Comparison of ENCODE assay signal across 20 cellular contexts in the genomic region with DNA sequence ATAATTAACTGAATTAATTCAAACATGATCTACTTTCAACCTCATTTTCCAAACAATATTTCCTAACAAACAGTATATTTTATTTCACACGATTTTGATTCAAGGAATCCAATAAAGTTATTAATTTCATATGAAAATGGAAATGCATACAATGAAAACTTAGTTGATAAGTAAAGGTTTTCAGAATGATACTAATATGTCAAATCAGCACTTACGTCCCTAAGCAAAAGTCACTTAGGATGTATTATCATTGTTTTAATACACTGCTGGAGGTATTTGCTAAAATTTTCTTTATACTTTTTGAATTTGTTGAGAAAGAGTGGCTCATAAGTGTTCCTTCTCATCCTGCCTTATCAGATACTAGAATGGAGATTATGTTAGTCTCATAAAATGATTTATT.
DNase-seq lines count a peak whose midpoint lies in the region; ATAC-seq, FAIRE-seq and TF ChIP-seq lines count a peak whose summit lies in the region.
"Had no signal": no experiment of that assay in that cellular context is flagged by ENCODE, and none has a peak within 500 bp of the region (broad histone marks: within the 10 kb centered on the region; RNA-seq: fewer than 3 reads in every experiment).

No MANE protein-coding gene starts in this region.

- no peak overlapping the region for H3K27ac ChIP-seq in A549
- no peak overlapping the region for H3K27ac ChIP-seq in IMR-90 (ENCODE audit: insufficient read depth, low read length)
- no peak overlapping the region for H3K27ac ChIP-seq in K562 (ENCODE audit: extremely low read depth, low read depth, low read length)
- H3K27ac ChIP-seq in kidney (ENCODE audit: low read depth in 2 of 2, low read length in 2 of 2): no peak overlapping the region
- H3K27ac ChIP-seq: BLaER1 treated with 17β-estradiol and CSF1 and Interleukin-3, amounts not matched to agents 10 nM and 100 nM; C4-2B had no signal

- no peaks in the 10 kb centered on the region for H4K20me1 ChIP-seq in IMR-90 (ENCODE audit: insufficient read depth, low read length)
- H4K20me1 ChIP-seq in K562 (replicated peaks; ENCODE audit: control insufficient read depth, insufficient read depth, low read length): no peaks in the 10 kb centered on the region
- H4K20me1 ChIP-seq: BLaER1 treated with 17β-estradiol and CSF1 and Interleukin-3, amounts not matched to agents 10 nM and 100 nM had no signal

- H4K91ac ChIP-seq in IMR-90 (ENCODE audit: insufficient read depth, low read depth, low read length): no peak overlapping the region

- POLR2A ChIA-PET in A549 (lab: Yijun Ruan, JAX): no interaction called here
- POLR2A ChIA-PET in IMR-90 (lab: Charles Lee; ENCODE audit: unreplicated experiment): no interaction called here
- POLR2A ChIA-PET in K562 (lab: Yijun Ruan, JAX): no interaction called here

- no peak overlapping the region for H2BK5ac ChIP-seq in IMR-90 (ENCODE audit: low read depth, low read length, poor library complexity, severe bottlenecking)

- H3K79me1 ChIP-seq in IMR-90 (ENCODE audit: low read depth in 1 of 2, low read length in 2 of 2): no peaks in the 10 kb centered on the region

- H2AK9ac ChIP-seq in IMR-90 (replicated peaks; ENCODE audit: low read depth, low read length, poor library complexity): no peak overlapping the region

- in situ Hi-C loops in IMR-90 (cut with MboI; ENCODE audit: low sequenced_read_pairs): no loop called here
- in situ Hi-C loops in K562 (cut with MboI): no loop called here

- H3K9me1 ChIP-seq in IMR-90 (ENCODE audit: insufficient read depth, low read length) (no peaks in the 10 kb centered on the region), K562 (ENCODE audit: control insufficient read depth, insufficient read depth, low read length) (no peaks in the 10 kb centered on the region)

- H4K8ac ChIP-seq in IMR-90 (ENCODE audit: low read depth in 2 of 2, low read length in 2 of 2): no peak overlapping the region

- ATAC-seq in A549: no peak
- ATAC-seq in IMR-90 (ENCODE audit: low read depth): no peak
- ATAC-seq in K562: no peak
- no peak for ATAC-seq in GM21515 (IDR thresholded peaks at IDR 0.05; ENCODE audit: unreplicated experiment)
- ATAC-seq in SK-N-SH treated with all-trans-retinoic acid at 6 μM for 48 hours: no peak
- ATAC-seq: CD8-positive, alpha-beta T cell; GM12878 had no signal

- FAIRE-seq in A549 (lab: Jason Lieb, UNC) (peak; percentile 89), K562 (lab: Jason Lieb, UNC) (no peak), kidney (lab: Jason Lieb, UNC) (peak; percentile 98)
- FAIRE-seq: D721Med, GM12878, GM12892, GM18507 had no signal

- no peak overlapping the region for H3K18ac ChIP-seq in IMR-90 (ENCODE audit: low read depth, low read length)

- no peak overlapping the region for H3K56ac ChIP-seq in IMR-90 (ENCODE audit: extremely low read depth, insufficient read depth, low read length)

- no peak overlapping the region for H2BK120ac ChIP-seq in IMR-90 (ENCODE audit: low read depth, low read length)

- H3K23ac ChIP-seq in IMR-90 (ENCODE audit: low read depth, low read length): no peak overlapping the region

- no peak for TF ChIP-seq CTCF in A549 (IDR thresholded peaks at IDR 0.05)
- TF ChIP-seq CTCF in IMR-90 (conservative IDR thresholded peaks at IDR 0.05; ENCODE audit: low read depth, low read length): no peak
- TF ChIP-seq CTCF in K562 (IDR thresholded peaks at IDR 0.05 in 2 of 3, conservative IDR thresholded peaks at IDR 0.05 in 1 of 3; ENCODE audit: insufficient read depth in 2 of 3, low read depth in 1 of 3, low read length in 3 of 3): no peak
- TF ChIP-seq CTCF in kidney (IDR thresholded peaks at IDR 0.05; ENCODE audit: borderline replicate concordance, extremely low read depth, insufficient read depth): no peak

- no peak overlapping the region for H2BK15ac ChIP-seq in IMR-90 (ENCODE audit: low read depth, low read length)

- H4K5ac ChIP-seq in IMR-90 (ENCODE audit: low read depth, low read length): no peak overlapping the region

- DNase-seq in A549 (ENCODE audit: low read depth in 1 of 2, low spot score in 1 of 2): no peak
- no peak for DNase-seq in IMR-90
- no peak for DNase-seq in K562 (ENCODE audit: extremely low read depth in 1 of 4, low spot score in 3 of 4)
- no peak for DNase-seq in kidney
- DNase-seq in anterior cingulate cortex (lab: John Stamatoyannopoulos, UW): no peak
- DNase-seq: 8988T; AML-193; Caco-2; Calu3; CD4-positive, alpha-beta T cell; CD8-positive, alpha-beta T cell; DMS79 treated with DMSO at 0.1 percent for 48 hours had no signal

- no peak overlapping the region for H3K4me2 ChIP-seq in A549
- no peak overlapping the region for H3K4me2 ChIP-seq in IMR-90 (ENCODE audit: low read depth, low read length)
- no peak overlapping the region for H3K4me2 ChIP-seq in K562 (ENCODE audit: insufficient read depth, low read length)
- H3K4me2 ChIP-seq: BLaER1 treated with 17β-estradiol and CSF1 and Interleukin-3, amounts not matched to agents 10 nM and 100 nM had no signal

- WGBS in A549 (ENCODE audit: missing lambda C conversion rate): 16% methylated on average over 2 of the region's 2 CpGs
- WGBS in IMR-90 (ENCODE audit: extremely low coverage in 2 of 2, insufficient read length in 1 of 2), 2 experiments: no CpG with 5 or more reads among the region's 2 CpGs
- 0% methylated on average over 2 of the region's 2 CpGs for WGBS in K562 (ENCODE audit: insufficient coverage, low coverage, missing lambda C conversion rate)

- H3K4me1 ChIP-seq in A549: no peaks in the 10 kb centered on the region
- H3K4me1 ChIP-seq in IMR-90 (ENCODE audit: control insufficient read depth, insufficient read depth, low read length): no peaks in the 10 kb centered on the region
- H3K4me1 ChIP-seq in K562 (replicated peaks in 1 of 2; ENCODE audit: control insufficient read depth in 2 of 2, insufficient read depth in 2 of 2, low read length in 2 of 2): no peaks in the 10 kb centered on the region
- H3K4me1 ChIP-seq in kidney (ENCODE audit: control insufficient read depth in 1 of 2, insufficient read depth in 1 of 2, low read depth in 1 of 2, low read length in 2 of 2): no peaks in the 10 kb centered on the region
- H3K4me1 ChIP-seq: BLaER1 treated with 17β-estradiol and CSF1 and Interleukin-3, amounts not matched to agents 10 nM and 100 nM; Caco-2 had no signal

- H2BK20ac ChIP-seq in IMR-90 (ENCODE audit: low read depth, low read length): no peak overlapping the region

- dilution Hi-C loops in IMR-90 (cut with HindIII; ENCODE audit: low sequenced_read_pairs, unreplicated experiment): no loop called here

- no peaks in the 10 kb centered on the region for H3K9me3 ChIP-seq in A549
- no peaks in the 10 kb centered on the region for H3K9me3 ChIP-seq in IMR-90 (ENCODE audit: control insufficient read depth, insufficient read depth, low read length)
- H3K9me3 ChIP-seq in K562 (replicated peaks; ENCODE audit: control insufficient read depth, insufficient read depth, low read depth, low read length): no peaks in the 10 kb centered on the region
- H3K9me3 ChIP-seq in kidney (ENCODE audit: control insufficient read depth in 1 of 2, low read length in 2 of 2): no peaks in the 10 kb centered on the region
- H3K9me3 ChIP-seq: Caco-2 had no signal

- H3K27me3 ChIP-seq in IMR-90 (ENCODE audit: control insufficient read depth, insufficient read depth, low read length) (no peaks in the 10 kb centered on the region), K562 (ENCODE audit: control insufficient read depth in 2 of 2, insufficient read depth in 2 of 2, low read length in 2 of 2) (no peaks in the 10 kb centered on the region)
- H3K27me3 ChIP-seq: BLaER1 treated with 17β-estradiol and CSF1 and Interleukin-3, amounts not matched to agents 10 nM and 100 nM had no signal

- TF ChIP-seq EP300 in A549 (IDR thresholded peaks at IDR 0.05) (no peak), K562 (IDR thresholded peaks at IDR 0.05; ENCODE audit: low read length) (no peak)

- CTCF ChIA-PET in A549 (lab: Yijun Ruan, JAX) (no interaction called here), IMR-90 (lab: Yijun Ruan, JAX) (no interaction called here), K562 (lab: Yijun Ruan, JAX; ENCODE audit: low intra/inter-chr PET ratio) (no interaction called here)

- intact Hi-C loops in IMR-90 (cut with micrococcal nuclease): no loop called here
- intact Hi-C loops in K562 (cut with micrococcal nuclease): no loop called here
- intact Hi-C loops in kidney (cut with DNase I): no loop called here

- H3K4ac ChIP-seq in IMR-90 (ENCODE audit: low read depth, low read length): no peak overlapping the region

- no peak for TF ChIP-seq POLR2A in A549 (IDR thresholded peaks at IDR 0.05; ENCODE audit: low read length)
- no peak for TF ChIP-seq POLR2A in IMR-90 (IDR thresholded peaks at IDR 0.05; ENCODE audit: low read depth, low read length)
- TF ChIP-seq POLR2A in K562 (conservative IDR thresholded peaks at IDR 0.05): no peak

- H3K9ac ChIP-seq in IMR-90 (ENCODE audit: low read depth, low read length): no peak overlapping the region
- H3K9ac ChIP-seq in K562 (ENCODE audit: insufficient read depth in 1 of 2, low read depth in 2 of 2, low read length in 2 of 2): no peak overlapping the region
- no peak overlapping the region for H3K9ac ChIP-seq in kidney (ENCODE audit: low read length in 2 of 2)
- H3K9ac ChIP-seq: BLaER1 treated with 17β-estradiol and CSF1 and Interleukin-3, amounts not matched to agents 10 nM and 100 nM had no signal

- TF ChIP-seq RAD21 in A549 (conservative IDR thresholded peaks at IDR 0.05 in 1 of 2, IDR thresholded peaks at IDR 0.05 in 1 of 2) (no peak), IMR-90 (IDR thresholded peaks at IDR 0.05; ENCODE audit: low read length) (no peak), K562 (CRISPR knock-in tag; conservative IDR thresholded peaks at IDR 0.05 in 1 of 2, IDR thresholded peaks at IDR 0.05 in 1 of 2) (no peak)

- no peak overlapping the region for H2AK5ac ChIP-seq in IMR-90 (ENCODE audit: low read depth, low read length)

- H2AFZ ChIP-seq in IMR-90 (replicated peaks; ENCODE audit: low read length, poor library complexity) (no peak overlapping the region), K562 (ENCODE audit: low read depth, low read length) (no peak overlapping the region)

- H3K4me3 ChIP-seq in A549: no peak overlapping the region
- H3K4me3 ChIP-seq in IMR-90 (ENCODE audit: insufficient read depth, low read depth, low read length): no peak overlapping the region
- H3K4me3 ChIP-seq in K562: no peak overlapping the region
- H3K4me3 ChIP-seq in kidney (ENCODE audit: low read length in 2 of 2): no peak overlapping the region
- H3K4me3 ChIP-seq: BLaER1 treated with 17β-estradiol and CSF1 and Interleukin-3, amounts not matched to agents 10 nM and 100 nM; GM12878 had no signal

- H3K36me3 ChIP-seq in IMR-90 (ENCODE audit: control insufficient read depth, insufficient read depth, low read length) (no peaks in the 10 kb centered on the region), K562 (ENCODE audit: control insufficient read depth, insufficient read depth, low read length) (no peaks in the 10 kb centered on the region), kidney (ENCODE audit: control insufficient read depth in 1 of 2, insufficient read depth in 2 of 2, low read length in 2 of 2) (no peaks in the 10 kb centered on the region)
- H3K36me3 ChIP-seq: BLaER1 treated with 17β-estradiol and CSF1 and Interleukin-3, amounts not matched to agents 10 nM and 100 nM had no signal

- BruUV-seq in IMR-90 (replicated peaks; lab: Mats Ljungman, UMichigan) (no TSS peak), K562 (replicated peaks; lab: Mats Ljungman, UMichigan) (no TSS peak)

- H3K79me2 ChIP-seq in K562 (ENCODE audit: control insufficient read depth, insufficient read depth, low read length): no peaks in the 10 kb centered on the region

- H3K14ac ChIP-seq in IMR-90 (replicated peaks; ENCODE audit: low read depth, low read length): no peak overlapping the region

Comparison
In these comparisons a context has a peak if more than half of its experiments do, and no peak if none do; other contexts are left out.
1. Of the 35 proteins assayed by ChIP-seq in both K562 and A549: peak only in K562: none; only in A549: MAFK; in both: none; in neither: 34.